ENCODE assay signal across 17 cellular contexts in the genomic region with DNA sequence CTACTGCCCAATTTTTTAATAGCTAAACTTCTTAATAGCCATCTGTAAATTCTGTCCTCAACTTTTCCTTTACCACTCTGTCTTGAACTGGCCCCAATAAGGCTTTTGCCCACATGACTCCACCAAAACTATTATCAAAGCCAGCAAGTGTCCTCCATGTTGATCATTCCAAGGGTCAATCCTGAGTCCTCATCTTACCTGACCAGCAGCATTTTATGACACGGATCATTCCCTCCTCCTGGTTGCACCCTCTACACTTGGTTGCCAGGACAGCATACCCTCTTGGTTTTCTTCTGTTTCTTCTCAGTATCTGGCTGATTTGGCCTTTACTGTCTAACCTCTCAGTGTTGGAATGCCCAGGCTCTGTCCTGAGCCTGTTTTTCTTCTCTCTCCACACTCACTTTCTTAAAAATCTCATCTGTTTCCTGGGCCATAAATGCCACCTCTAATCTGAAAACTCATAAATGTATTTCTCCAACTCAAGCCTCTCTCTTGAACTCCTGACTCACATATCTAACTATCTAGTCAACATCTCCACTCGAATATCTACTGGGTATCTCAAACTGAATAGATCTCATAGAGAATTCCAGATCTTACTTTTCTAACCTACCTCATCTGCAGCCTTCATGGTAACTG. TPM values are rescaled to one million over a fixed set of nuclear protein-coding genes. Genes with fewer than 3 reads are reported as not detected.
DNase-seq lines count a peak whose midpoint lies in the region; ATAC-seq, FAIRE-seq and TF ChIP-seq lines count a peak whose summit lies in the region.
"Had no signal": no experiment of that assay in that cellular context is flagged by ENCODE, and none has a peak within 500 bp of the region (broad histone marks: within the 10 kb centered on the region; RNA-seq: fewer than 3 reads in every experiment).

No MANE protein-coding gene starts in this region.

- H3K27ac ChIP-seq in OCI-LY3 (ENCODE audit: low read length) (peak overlapping the region; percentile 97), small intestine (ENCODE audit: low read depth in 1 of 2, low read length in 1 of 2) (peak overlapping the region; percentile 61 to 67)
- H3K27ac ChIP-seq in effector memory CD4-positive, alpha-beta T cell (ENCODE audit: insufficient read depth, low read length, poor library complexity, severe bottlenecking): no peak overlapping the region
- H3K27ac ChIP-seq: C4-2B, HL-60 had no signal

- no peak for TF ChIP-seq CTCF in GM06990 (IDR thresholded peaks at IDR 0.05; ENCODE audit: insufficient read depth, low read length, poor library complexity, severe bottlenecking)
- TF ChIP-seq CTCF in OCI-LY3 (IDR thresholded peaks at IDR 0.05; ENCODE audit: low read depth, low read length): no peak
- TF ChIP-seq CTCF in progenitor cell of endocrine pancreas (IDR thresholded peaks at IDR 0.05; ENCODE audit: unreplicated experiment): no peak

- DNase-seq in GM06990 (ENCODE audit: extremely low read depth, insufficient read length) (no peak), small intestine (peak; percentile 54), T-helper 9 cell (no peak), progenitor cell of endocrine pancreas (ENCODE audit: low spot score, unreplicated experiment) (no peak)
- no peak for DNase-seq in effector memory CD4-positive, alpha-beta T cell
- no peak for DNase-seq in activated naive CD4-positive, alpha-beta T cell (lab: John Stamatoyannopoulos, UW)
- DNase-seq: NCI-H187, NCI-H2227 treated with DMSO at 0.1 percent for 48 hours, NCI-H510A treated with DMSO at 0.1 percent for 48 hours, NCI-H774, RPMI8226 had no signal

- peak overlapping the region; percentile 93 for H3K9ac ChIP-seq in OCI-LY3 (ENCODE audit: low read length)

- no peaks in the 10 kb centered on the region for H3K4me1 Mint-ChIP-seq in progenitor cell of endocrine pancreas (ENCODE audit: low read depth)

- peak overlapping the region; percentile 52 for H3K4me3 ChIP-seq in GM06990 (replicated peaks; ENCODE audit: low read depth, low read length)
- peak overlapping the region; percentile 89 for H3K4me3 ChIP-seq in OCI-LY3 (ENCODE audit: low read length)
- no peak overlapping the region for H3K4me3 ChIP-seq in small intestine (ENCODE audit: low read depth in 1 of 2, low read length in 2 of 2)
- no peak overlapping the region for H3K4me3 ChIP-seq in effector memory CD4-positive, alpha-beta T cell (ENCODE audit: insufficient read depth, low read depth, low read length, poor library complexity, severe bottlenecking)

- peaks cover 7% of the 10 kb centered on the region for H4K20me1 ChIP-seq in OCI-LY3 (ENCODE audit: insufficient read depth, low read length)

- H3K36me3 ChIP-seq in GM06990 (ENCODE audit: control insufficient read depth, insufficient read depth, low read length) (peaks cover 1% of the 10 kb centered on the region; the same call in 1 of the 2 replicates), OCI-LY3 (replicated peaks; ENCODE audit: low read depth, low read length) (peaks cover 13% of the 10 kb centered on the region), small intestine (ENCODE audit: control insufficient read depth in 2 of 2, insufficient read depth in 2 of 2, low read length in 2 of 2) (no peaks in the 10 kb centered on the region)
- no peaks in the 10 kb centered on the region for H3K36me3 ChIP-seq in effector memory CD4-positive, alpha-beta T cell (ENCODE audit: control insufficient read depth, insufficient read depth, low read length)

- ATAC-seq in GM19324 (IDR thresholded peaks at IDR 0.05; ENCODE audit: low FRiP score, unreplicated experiment): peak; percentile 1

- H3K4me2 ChIP-seq in OCI-LY3 (ENCODE audit: low read length): peak overlapping the region; percentile 82

- H3K4me3 Mint-ChIP-seq in progenitor cell of endocrine pancreas (ENCODE audit: low read depth): no peak overlapping the region
- H3K4me3 Mint-ChIP-seq: IgD-negative memory B cell had no signal

- no peaks in the 10 kb centered on the region for H3K27me3 Mint-ChIP-seq in progenitor cell of endocrine pancreas

- 28 to 60% (median 31%) methylated on average over 2 of the region's 2 CpGs for WGBS in small intestine, 3 donors

- no peak overlapping the region for H3K27ac Mint-ChIP-seq in progenitor cell of endocrine pancreas
- H3K27ac Mint-ChIP-seq: IgD-negative memory B cell had no signal

- H2AFZ ChIP-seq in OCI-LY3 (ENCODE audit: low read depth, low read length): no peak overlapping the region

- H3K4me1 ChIP-seq in OCI-LY3 (ENCODE audit: low read length): peaks cover 70% of the 10 kb centered on the region
- H3K4me1 ChIP-seq in small intestine (ENCODE audit: control insufficient read depth in 2 of 2, insufficient read depth in 1 of 2, low read depth in 1 of 2, low read length in 1 of 2): peaks cover 6 to 11% of the 10 kb centered on the region in 2 donors
- H3K4me1 ChIP-seq in effector memory CD4-positive, alpha-beta T cell (ENCODE audit: control insufficient read depth, insufficient read depth, low read length, poor library complexity, severe bottlenecking): peaks cover 8% of the 10 kb centered on the region

- peaks cover 76% of the 10 kb centered on the region for H3K79me2 ChIP-seq in OCI-LY3 (ENCODE audit: low read length)

- no peak for FAIRE-seq in small intestine (lab: Jason Lieb, UNC)
- FAIRE-seq: D721Med had no signal

- H3K9me3 Mint-ChIP-seq in progenitor cell of endocrine pancreas (ENCODE audit: low read depth): no peaks in the 10 kb centered on the region
- H3K9me3 Mint-ChIP-seq: IgD-negative memory B cell had no signal

- H3K36me3 Mint-ChIP-seq in progenitor cell of endocrine pancreas (ENCODE audit: insufficient read depth): no peaks in the 10 kb centered on the region
- H3K36me3 Mint-ChIP-seq: IgD-negative memory B cell had no signal

- H3K9me3 ChIP-seq in OCI-LY3 (ENCODE audit: insufficient read depth, low read length): no peaks in the 10 kb centered on the region
- H3K9me3 ChIP-seq in small intestine (ENCODE audit: control insufficient read depth, low read depth): no peaks in the 10 kb centered on the region
- H3K9me3 ChIP-seq in effector memory CD4-positive, alpha-beta T cell (ENCODE audit: control insufficient read depth, low read length): no peaks in the 10 kb centered on the region

- H3K27me3 ChIP-seq in GM06990 (replicated peaks; ENCODE audit: control insufficient read depth, insufficient read depth, low read length) (no peaks in the 10 kb centered on the region), OCI-LY3 (ENCODE audit: low read depth, low read length) (no peaks in the 10 kb centered on the region), small intestine (ENCODE audit: control insufficient read depth in 2 of 2, insufficient read depth in 2 of 2, low read length in 2 of 2) (no peaks in the 10 kb centered on the region)
- H3K27me3 ChIP-seq in effector memory CD4-positive, alpha-beta T cell (replicated peaks; ENCODE audit: control insufficient read depth, insufficient read depth, low read length, poor library complexity, severe bottlenecking): no peaks in the 10 kb centered on the region

RNA-seq across cellular contexts. Expression of a gene that starts 40.0 kb away (rescaled TPM):
- 10 to 100 TPM; 36.0 to 60.3 (median 58.6) TPM for polyA plus RNA-seq in small intestine
- 29.3 and 32.0 TPM in 2 replicates for total RNA-seq in progenitor cell of endocrine pancreas

RNA-seq across cellular contexts. Expression of a gene that starts 53.1 kb away (rescaled TPM):
- polyA plus RNA-seq in small intestine: 1 to 10 TPM; 5.1 to 7.4 (median 7.0) TPM
- 5.9 and 6.1 TPM in 2 replicates for total RNA-seq in progenitor cell of endocrine pancreas

RNA-seq across cellular contexts. Expression of a gene that starts 58.8 kb away (rescaled TPM):
- 100 to 1,000 TPM; 458 to 495 (median 495) TPM for polyA plus RNA-seq in small intestine
- total RNA-seq in progenitor cell of endocrine pancreas: 189 and 210 TPM in 2 replicates

Comparison
In these comparisons a context has a peak if more than half of its experiments do, and no peak if none do; other contexts are left out.
1. H3K4me3 ChIP-seq: peak in GM06990 (single experiment) and OCI-LY3 (single experiment); none in small intestine (0 of 2) and effector memory CD4-positive, alpha-beta T cell (single experiment).